2 cellular contexts compared by ENCODE assay signal in the genomic region with DNA sequence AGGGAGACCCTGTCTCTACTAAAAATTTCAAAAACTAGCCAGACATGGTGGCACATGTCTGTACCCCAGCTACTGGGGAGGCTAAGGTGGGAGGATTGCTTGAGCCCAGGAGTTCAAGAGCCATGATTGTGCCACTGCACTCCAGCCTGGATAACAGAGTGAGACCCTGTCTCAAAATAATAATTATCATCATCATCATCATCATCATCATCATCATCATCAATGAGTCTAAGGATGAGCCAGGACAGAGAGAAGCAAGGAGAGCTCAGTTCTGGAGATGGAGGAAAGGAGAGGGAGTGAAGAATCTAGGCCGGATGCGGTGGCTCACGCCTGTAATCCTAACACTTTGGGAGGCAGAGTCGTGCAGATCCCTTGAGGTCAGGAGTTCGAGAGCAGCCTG.
A peak's percentile ranks its signal among the peaks of the same experiment; 100 is the strongest.
TF ChIP-seq lines count a peak whose summit lies in the region.

No MANE protein-coding gene starts in this region.

TF ChIP-seq in HepG2, 621 proteins besides CTCF, POLR2A, EP300 and RAD21:
- TF ChIP-seq CREB1 (IDR thresholded peaks at IDR 0.05) (peak; percentile 82), CREB1 (CRISPR knock-in tag; IDR thresholded peaks at IDR 0.05) (no peak), RXRA (CRISPR knock-in tag; IDR thresholded peaks at IDR 0.05) (no peak)
- TF ChIP-seq, protein P1, sequence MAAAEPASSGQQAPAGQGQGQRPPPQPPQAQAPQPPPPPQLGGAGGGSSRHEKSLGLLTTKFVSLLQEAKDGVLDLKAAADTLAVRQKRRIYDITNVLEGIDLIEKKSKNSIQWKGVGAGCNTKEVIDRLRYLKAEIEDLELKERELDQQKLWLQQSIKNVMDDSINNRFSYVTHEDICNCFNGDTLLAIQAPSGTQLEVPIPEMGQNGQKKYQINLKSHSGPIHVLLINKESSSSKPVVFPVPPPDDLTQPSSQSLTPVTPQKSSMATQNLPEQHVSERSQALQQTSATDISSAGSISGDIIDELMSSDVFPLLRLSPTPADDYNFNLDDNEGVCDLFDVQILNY (CRISPR knock-in tag; conservative IDR thresholded peaks at IDR 0.05): no peak

TF ChIP-seq in HEK293, 187 proteins besides CTCF, POLR2A, EP300 and RAD21:
- TF ChIP-seq ZNF529 (tag by site-specific recombination; IDR thresholded peaks at IDR 0.05; ENCODE audit: insufficient replicate concordance) (no peak), ZNF513 (tag by site-specific recombination; IDR thresholded peaks at IDR 0.05) (peak; percentile 99)
